ENCODE assay signal across 9 cellular contexts in genomic region chr11:65389294-65389980, GRCh38. TPM values are rescaled to one million over a fixed set of nuclear protein-coding genes. Genes with fewer than 3 reads are reported as not detected.
A peak's percentile ranks its signal among the peaks of the same experiment; 100 is the strongest.
DNase-seq lines count a peak whose midpoint lies in the region; ATAC-seq and TF ChIP-seq lines count a peak whose summit lies in the region.
"Had no signal": no experiment of that assay in that cellular context is flagged by ENCODE, and none has a peak within 500 bp of the region (broad histone marks: within the 10 kb centered on the region; RNA-seq: fewer than 3 reads in every experiment).

No MANE protein-coding gene starts in this region.

- H3K9me3 ChIP-seq in mesodermal cell (ENCODE audit: control insufficient read depth, low read length), result no peaks in the 10 kb centered on the region
- H3K9me3 ChIP-seq in upper lobe of right lung, result no peaks in the 10 kb centered on the region

- H3K27ac ChIP-seq in mesodermal cell (ENCODE audit: low read depth, low read length, severe bottlenecking) (peak overlapping the region; percentile 81), upper lobe of right lung (peak overlapping the region; percentile 67)

- H3K36me3 ChIP-seq in mesodermal cell (ENCODE audit: control insufficient read depth, insufficient read depth, low read length), result peaks cover 60% of the 10 kb centered on the region
- H3K36me3 ChIP-seq in upper lobe of right lung, result peaks cover 15% of the 10 kb centered on the region

- no peak overlapping the region for H3K27ac Mint-ChIP-seq in brain

- intact Hi-C loops in Right ventricle myocardium inferior (cut with DNase I), result no loop called here
- intact Hi-C loops in left cardiac atrium (cut with DNase I), result no loop called here
- intact Hi-C loops in upper lobe of right lung (cut with DNase I), result no loop called here

- WGBS in mesodermal cell (ENCODE audit: insufficient coverage in 2 of 2), 2 experiments, result 94% methylated on average over 18 to 20 of the region's 20 CpGs

- H3K4me1 ChIP-seq in mesodermal cell (ENCODE audit: control insufficient read depth, insufficient read depth, low read length, poor library complexity, severe bottlenecking), result peaks cover 48% of the 10 kb centered on the region
- peaks cover 63% of the 10 kb centered on the region for H3K4me1 ChIP-seq in upper lobe of right lung

- peak overlapping the region; percentile 86 for H3K4me3 ChIP-seq in mesodermal cell (ENCODE audit: extremely low read depth, insufficient read depth, low read length, poor library complexity, severe bottlenecking)
- H3K4me3 ChIP-seq in upper lobe of right lung, result no peak overlapping the region

- DNase-seq in Right ventricle myocardium inferior (ENCODE audit: missing footprints) (peak; percentile 46), left cardiac atrium (no peak), upper lobe of right lung (peak; percentile 63), hepatic stellate cell (ENCODE audit: low spot score) (no peak), SW 1271 (lab: John Stamatoyannopoulos, UW) (no peak), NCI-H146 (lab: John Stamatoyannopoulos, UW) (no peak)
- DNase-seq: immature natural killer cell had no signal

- H3K9me3 Mint-ChIP-seq in brain, result no peaks in the 10 kb centered on the region
- H3K9me3 Mint-ChIP-seq: immature natural killer cell had no signal

- H3K36me3 Mint-ChIP-seq in brain, result no peaks in the 10 kb centered on the region

- no peak for ATAC-seq in Right ventricle myocardium inferior
- ATAC-seq in left cardiac atrium, result no peak
- no peak for ATAC-seq in upper lobe of right lung

- TF ChIP-seq CTCF in brain (conservative IDR thresholded peaks at IDR 0.05), result no peak
- TF ChIP-seq CTCF in upper lobe of right lung (IDR thresholded peaks at IDR 0.05), result no peak

- H3K27me3 Mint-ChIP-seq in brain, result no peaks in the 10 kb centered on the region

- peaks cover 39% of the 10 kb centered on the region for H3K4me1 Mint-ChIP-seq in brain

- H3K4me3 Mint-ChIP-seq in brain, result peak overlapping the region in 3 of 5 experiments; percentile 56 to 87 (median 65)

- no peaks in the 10 kb centered on the region for H3K27me3 ChIP-seq in upper lobe of right lung

RNA-seq across cellular contexts. Expression of gene FRMD8, which starts 3.0 kb away (rescaled TPM):
- total RNA-seq in Right ventricle myocardium inferior, result 8.2 TPM
- 10 to 100 TPM; 13.4 to 21.5 TPM for total RNA-seq in left cardiac atrium
- polyA plus RNA-seq in brain (ENCODE audit: insufficient read depth, low read depth, low replicate concordance), result 20.3 TPM
- 58.2 TPM for polyA plus RNA-seq in mesodermal cell (2013, experiment 1 of 2)
- 48.4 TPM for polyA plus RNA-seq in mesodermal cell (2013, experiment 2 of 2)
- total RNA-seq in upper lobe of right lung, result 37.1 TPM

RNA-seq across cellular contexts. Expression of gene SLC25A45, which starts 7.0 kb away (rescaled TPM):
- total RNA-seq in Right ventricle myocardium inferior (5.6 TPM), left cardiac atrium (1 to 10 TPM; 4.1 to 7.2 TPM), upper lobe of right lung (11.5 TPM)
- 4.0 TPM for polyA plus RNA-seq in brain (ENCODE audit: insufficient read depth, low read depth, low replicate concordance)
- 2.9 TPM for polyA plus RNA-seq in mesodermal cell (2013, experiment 1 of 2)
- 2.6 TPM for polyA plus RNA-seq in mesodermal cell (2013, experiment 2 of 2)

RNA-seq across cellular contexts. Expression of gene NEAT1, which starts 33.2 kb away (rescaled TPM):
- total RNA-seq in Right ventricle myocardium inferior (457 TPM), left cardiac atrium (100 to 1,000 TPM; 405 to 657 TPM), upper lobe of right lung (1,120 TPM)
- 3.8 TPM for polyA plus RNA-seq in brain (ENCODE audit: insufficient read depth, low read depth, low replicate concordance)
- 32.4 TPM for polyA plus RNA-seq in mesodermal cell (2013, experiment 1 of 2)
- 28.8 TPM for polyA plus RNA-seq in mesodermal cell (2013, experiment 2 of 2)

RNA-seq across cellular contexts. Expression of gene TIGD3, which starts 34.9 kb away (rescaled TPM):
- total RNA-seq in Right ventricle myocardium inferior (0.54 TPM), left cardiac atrium (under 1 TPM in 1 of 2 donors, not detected in 1; 0.12 TPM), upper lobe of right lung (0.43 TPM)
- polyA plus RNA-seq in brain (ENCODE audit: insufficient read depth, low read depth, low replicate concordance), result 7.1 TPM
- polyA plus RNA-seq in mesodermal cell (2013, experiment 1 of 2), result 0.81 TPM
- polyA plus RNA-seq in mesodermal cell (2013, experiment 2 of 2), result 0.40 TPM

RNA-seq across cellular contexts. Expression of gene DPF2, which starts 55.8 kb away (rescaled TPM):
- total RNA-seq in Right ventricle myocardium inferior, result 51.6 TPM
- total RNA-seq in left cardiac atrium, result 10 to 100 TPM; 46.7 to 47.7 TPM
- 75.7 TPM for polyA plus RNA-seq in brain (ENCODE audit: insufficient read depth, low read depth, low replicate concordance)
- 81.1 TPM for polyA plus RNA-seq in mesodermal cell (2013, experiment 1 of 2)
- polyA plus RNA-seq in mesodermal cell (2013, experiment 2 of 2), result 73.7 TPM
- 53.7 TPM for total RNA-seq in upper lobe of right lung

Comparison
In these comparisons a context has a peak if more than half of its experiments do, and no peak if none do; other contexts are left out.
1. DNase-seq: peak in Right ventricle myocardium inferior (single experiment) and upper lobe of right lung (single experiment); none in left cardiac atrium (single experiment), hepatic stellate cell (single experiment), SW 1271 (0 of 2) and NCI-H146 (single experiment).